Comparison of ENCODE assay signal across 16 cellular contexts in genomic region chr5:10949856-10950630, GRCh38.
A peak's percentile ranks its signal among the peaks of the same experiment; 100 is the strongest.
DNase-seq lines count a peak whose midpoint lies in the region; ATAC-seq and TF ChIP-seq lines count a peak whose summit lies in the region.
"Had no signal": no experiment of that assay in that cellular context is flagged by ENCODE, and none has a peak within 500 bp of the region (broad histone marks: within the 10 kb centered on the region; RNA-seq: fewer than 3 reads in every experiment).

No MANE protein-coding gene starts in this region.

- H3K36me3 Mint-ChIP-seq in glutamatergic neuron (ENCODE audit: unreplicated experiment), result no peaks in the 10 kb centered on the region
- H3K36me3 Mint-ChIP-seq in stimulated activated naive B cell treated with anti-CD40 and anti-IgM and Interleukin-4, amounts not matched to agents 10 μg/mL and 1 μg/mL and 100 μg/mL, for 72 hours, result no peaks in the 10 kb centered on the region
- H3K36me3 Mint-ChIP-seq: IgD-negative memory B cell had no signal

- TF ChIP-seq CTCF in glutamatergic neuron (IDR thresholded peaks at IDR 0.05; ENCODE audit: partially characterized antibody, unreplicated experiment), result no peak

- peak overlapping the region; percentile 50 for H3K27ac Mint-ChIP-seq in glutamatergic neuron (ENCODE audit: unreplicated experiment)
- peak overlapping the region; percentile 66 for H3K27ac Mint-ChIP-seq in stimulated activated naive B cell treated with anti-CD40 and anti-IgM and Interleukin-4, amounts not matched to agents 10 μg/mL and 1 μg/mL and 100 μg/mL, for 72 hours
- H3K27ac Mint-ChIP-seq: B cell; CD4-positive, alpha-beta T cell; HFFc6; IgD-negative memory B cell had no signal

- H3K9me3 Mint-ChIP-seq in glutamatergic neuron (ENCODE audit: unreplicated experiment), result no peaks in the 10 kb centered on the region
- H3K9me3 Mint-ChIP-seq in stimulated activated naive B cell treated with anti-CD40 and anti-IgM and Interleukin-4, amounts not matched to agents 10 μg/mL and 1 μg/mL and 100 μg/mL, for 72 hours, result no peaks in the 10 kb centered on the region
- H3K9me3 Mint-ChIP-seq: HFFc6 had no signal

- H3K4me1 Mint-ChIP-seq in glutamatergic neuron (ENCODE audit: low read depth, unreplicated experiment), result peaks cover 9% of the 10 kb centered on the region
- no peaks in the 10 kb centered on the region for H3K4me1 Mint-ChIP-seq in stimulated activated naive B cell treated with anti-CD40 and anti-IgM and Interleukin-4, amounts not matched to agents 10 μg/mL and 1 μg/mL and 100 μg/mL, for 72 hours
- H3K4me1 Mint-ChIP-seq: B cell, IgD-negative memory B cell had no signal

- DNase-seq in ELF-1 (ENCODE audit: low read depth, low spot score), result peak; percentile 37
- peak; percentile 28 to 80 for DNase-seq in NCI-H524 (lab: John Stamatoyannopoulos, UW)
- no peak for DNase-seq in glutamatergic neuron
- DNase-seq in stimulated activated naive B cell treated with anti-CD40 and anti-IgM and Interleukin-4, amounts not matched to agents 10 μg/mL and 1 μg/mL and 100 μg/mL, for 72 hours, result no peak
- no peak for DNase-seq in NCI-H1694 (lab: John Stamatoyannopoulos, UW)
- DNase-seq: C1 segment of cervical spinal cord; Calu3; CD4-positive, alpha-beta T cell; DMS 273 treated with DMSO at 0.1 percent for 48 hours; HCEC 1CT; HFFc6 had no signal

- H3K27me3 Mint-ChIP-seq in glutamatergic neuron (ENCODE audit: unreplicated experiment), result peaks cover 6% of the 10 kb centered on the region
- H3K27me3 Mint-ChIP-seq in stimulated activated naive B cell treated with anti-CD40 and anti-IgM and Interleukin-4, amounts not matched to agents 10 μg/mL and 1 μg/mL and 100 μg/mL, for 72 hours, result peaks cover 7% of the 10 kb centered on the region in 2 donors

- no peak for ATAC-seq in stimulated activated naive B cell treated with anti-CD40 and anti-IgM and Interleukin-4, amounts not matched to agents 10 μg/mL and 1 μg/mL and 100 μg/mL, for 72 hours (replicated peaks)
- ATAC-seq in GM19397 (IDR thresholded peaks at IDR 0.05; ENCODE audit: unreplicated experiment), result no peak
- no peak for ATAC-seq in GM18909 (IDR thresholded peaks at IDR 0.05; ENCODE audit: poor library complexity, unreplicated experiment)
- ATAC-seq: GM12878 had no signal

- H3K4me3 Mint-ChIP-seq in glutamatergic neuron (ENCODE audit: unreplicated experiment), result no peak overlapping the region
- no peak overlapping the region for H3K4me3 Mint-ChIP-seq in stimulated activated naive B cell treated with anti-CD40 and anti-IgM and Interleukin-4, amounts not matched to agents 10 μg/mL and 1 μg/mL and 100 μg/mL, for 72 hours
- H3K4me3 Mint-ChIP-seq: B cell; CD4-positive, alpha-beta T cell; HFFc6 had no signal

Comparison
In these comparisons a context has a peak if more than half of its experiments do, and no peak if none do; other contexts are left out.
1. DNase-seq: peak in ELF-1 (single experiment) and NCI-H524 (2 of 2); none in glutamatergic neuron (single experiment), stimulated activated naive B cell treated with anti-CD40 and anti-IgM and Interleukin-4, amounts not matched to agents 10 μg/mL and 1 μg/mL and 100 μg/mL, for 72 hours (single experiment) and NCI-H1694 (single experiment).